In the genomic region with DNA sequence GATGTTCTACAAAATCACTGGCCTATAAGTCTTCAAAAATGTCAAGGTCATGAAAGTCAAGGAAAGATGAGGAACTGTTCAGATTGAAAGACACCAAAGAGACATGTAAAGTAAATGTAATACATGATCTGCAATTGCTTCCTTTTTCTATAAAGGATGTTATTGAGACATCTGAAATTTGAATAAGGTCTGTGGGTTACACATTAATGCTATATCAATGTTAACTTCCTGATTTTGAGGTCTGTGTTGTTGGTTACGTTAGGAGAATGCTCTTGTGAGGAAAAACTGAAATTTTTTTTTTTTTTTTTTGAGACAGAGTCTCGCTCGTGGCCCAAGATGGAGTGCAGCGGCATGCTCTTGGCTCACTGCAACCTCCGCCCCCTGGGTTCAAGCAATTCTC, we compare ENCODE assay signal across 32 cellular contexts.
DNase-seq lines count a peak whose midpoint lies in the region; FAIRE-seq and TF ChIP-seq lines count a peak whose summit lies in the region.
"Had no signal": no experiment of that assay in that cellular context is flagged by ENCODE, and none has a peak within 500 bp of the region (broad histone marks: within the 10 kb centered on the region; RNA-seq: fewer than 3 reads in every experiment).

No MANE protein-coding gene starts in this region.

- FAIRE-seq in GM18507 (lab: Jason Lieb, UNC) (peak; percentile 59), GM12892 (lab: Jason Lieb, UNC) (no peak)
- FAIRE-seq: G401.6, K562 had no signal

- H3K9me3 Mint-ChIP-seq in neural progenitor cell, result no peaks in the 10 kb centered on the region
- H3K9me3 Mint-ChIP-seq: immature natural killer cell; nephron; stimulated activated effector memory CD8-positive, alpha-beta T cell treated with anti-CD3 and anti-CD28 coated beads, Interleukin-12 subunit alpha, Interleukin-12 subunit beta, amount 100 ng/mL, for 72 hours had no signal

- peaks cover 5% of the 10 kb centered on the region for H3K4me1 Mint-ChIP-seq in neural progenitor cell
- H3K4me1 Mint-ChIP-seq: immature natural killer cell; nephron; stimulated activated effector memory CD8-positive, alpha-beta T cell treated with anti-CD3 and anti-CD28 coated beads, Interleukin-12 subunit alpha, Interleukin-12 subunit beta, amount 100 ng/mL, for 72 hours had no signal

- CTCF ChIA-PET in A673 (lab: Charles Lee), result no interaction called here

- peak overlapping the region in 6 of 11 experiments; percentile 10 to 67 (median 32); a peak in 7 of 22 replicates for H3K27ac ChIP-seq in BLaER1 treated with 17β-estradiol and CSF1 and Interleukin-3, amounts not matched to agents 10 nM and 100 nM
- H3K27ac ChIP-seq in neural progenitor cell (no peak overlapping the region), A673 (ENCODE audit: low read depth, low read length, poor library complexity, severe bottlenecking) (no peak overlapping the region)
- H3K27ac ChIP-seq: coronary artery, GM23248, hepatocyte, parathyroid adenoma, spleen, suprapubic skin, uterus had no signal

- peaks cover 0 to 32% (median 11%) of the 10 kb centered on the region in 10 experiments; a peak in 14 of 20 replicates for H3K4me1 ChIP-seq in BLaER1 treated with 17β-estradiol and CSF1 and Interleukin-3, amounts not matched to agents 10 nM and 100 nM
- H3K4me1 ChIP-seq in neural progenitor cell (no peaks in the 10 kb centered on the region), A673 (ENCODE audit: insufficient read depth, low read length, poor library complexity, severe bottlenecking) (no peaks in the 10 kb centered on the region)
- H3K4me1 ChIP-seq: parathyroid adenoma, uterus had no signal

- H3K27me3 Mint-ChIP-seq in neural progenitor cell (ENCODE audit: insufficient read depth, low read depth), result no peaks in the 10 kb centered on the region

- H3K4me3 Mint-ChIP-seq in neural progenitor cell, result no peak overlapping the region
- H3K4me3 Mint-ChIP-seq: immature natural killer cell; nephron; stimulated activated effector memory CD8-positive, alpha-beta T cell treated with anti-CD3 and anti-CD28 coated beads, Interleukin-12 subunit alpha, Interleukin-12 subunit beta, amount 100 ng/mL, for 72 hours had no signal

- no peaks in the 10 kb centered on the region for H4K20me1 ChIP-seq in BLaER1 treated with 17β-estradiol and CSF1 and Interleukin-3, amounts not matched to agents 10 nM and 100 nM
- H4K20me1 ChIP-seq in neural progenitor cell (ENCODE audit: low read depth), result no peaks in the 10 kb centered on the region

- no peaks in the 10 kb centered on the region for H3K9me3 ChIP-seq in BLaER1 treated with 17β-estradiol and CSF1 and Interleukin-3, amounts not matched to agents 10 nM and 100 nM (replicated peaks in 1 of 11)
- H3K9me3 ChIP-seq in neural progenitor cell (ENCODE audit: low read depth), result no peaks in the 10 kb centered on the region
- no peaks in the 10 kb centered on the region for H3K9me3 ChIP-seq in A673 (ENCODE audit: low read depth, low read length, poor library complexity, severe bottlenecking)
- H3K9me3 ChIP-seq: spleen, suprapubic skin, uterus had no signal

- no TSS peak for BruUV-seq in A673 (replicated peaks; lab: Mats Ljungman, UMichigan)

- no peak for TF ChIP-seq POLR2A in GM12892 (IDR thresholded peaks at IDR 0.05; ENCODE audit: low read depth, low read length)

- H3K79me2 ChIP-seq in neural progenitor cell (ENCODE audit: low read depth), result no peaks in the 10 kb centered on the region
- H3K79me2 ChIP-seq: hepatocyte, parathyroid adenoma had no signal

- intact Hi-C loops in A673 (cut with micrococcal nuclease; ENCODE audit: unreplicated experiment), result loop anchor here (10.0 kb wide), 1 partner anchor 300 kb away; no protein-coding TSS in a partner anchor

- H2AFZ ChIP-seq in neural progenitor cell (replicated peaks), result no peak overlapping the region
- H2AFZ ChIP-seq: GM23248, hepatocyte, parathyroid adenoma had no signal

- H3K27ac Mint-ChIP-seq in neural progenitor cell, result no peak overlapping the region
- H3K27ac Mint-ChIP-seq: nephron had no signal

- no peak overlapping the region for H3K4me3 ChIP-seq in BLaER1 treated with 17β-estradiol and CSF1 and Interleukin-3, amounts not matched to agents 10 nM and 100 nM
- no peak overlapping the region for H3K4me3 ChIP-seq in neural progenitor cell
- H3K4me3 ChIP-seq in A673 (ENCODE audit: low read depth, low read length, poor library complexity, severe bottlenecking), result no peak overlapping the region
- H3K4me3 ChIP-seq: coronary artery, GM23248, hepatocyte, K562, spleen, suprapubic skin, uterus had no signal

- no peaks in the 10 kb centered on the region for H3F3A ChIP-seq in neural progenitor cell (ENCODE audit: low read depth)

- H3K36me3 ChIP-seq in BLaER1 treated with 17β-estradiol and CSF1 and Interleukin-3, amounts not matched to agents 10 nM and 100 nM, result no peaks in the 10 kb centered on the region
- H3K36me3 ChIP-seq in neural progenitor cell, result no peaks in the 10 kb centered on the region
- H3K36me3 ChIP-seq in A673 (ENCODE audit: insufficient read depth, low read length, poor library complexity, severe bottlenecking), result no peaks in the 10 kb centered on the region
- H3K36me3 ChIP-seq: spleen, suprapubic skin, uterus had no signal

- POLR2A ChIA-PET in A673 (lab: Charles Lee; ENCODE audit: low non-redundant PET), result no interaction called here

- no peak overlapping the region for H3K9ac ChIP-seq in BLaER1 treated with 17β-estradiol and CSF1 and Interleukin-3, amounts not matched to agents 10 nM and 100 nM
- H3K9ac ChIP-seq in neural progenitor cell, result no peak overlapping the region
- H3K9ac ChIP-seq: GM23248, parathyroid adenoma had no signal

- H3K27me3 ChIP-seq in BLaER1 treated with 17β-estradiol and CSF1 and Interleukin-3, amounts not matched to agents 10 nM and 100 nM, result no peaks in the 10 kb centered on the region
- H3K27me3 ChIP-seq in neural progenitor cell, result no peaks in the 10 kb centered on the region
- H3K27me3 ChIP-seq in A673 (replicated peaks; ENCODE audit: insufficient read depth, low read depth, low read length, poor library complexity), result no peaks in the 10 kb centered on the region
- H3K27me3 ChIP-seq: hepatocyte, spleen, suprapubic skin, uterus had no signal

- no peak for DNase-seq in GM18507 (ENCODE audit: extremely low spot score, insufficient read length, low read depth)
- peak; percentile 55 for DNase-seq in NOMO-1 treated with dmso at 0.1 percent for 144 hours (lab: John Stamatoyannopoulos, UW; ENCODE audit: unreplicated experiment)
- DNase-seq in germinal center (ENCODE audit: low spot score), result peak; percentile 51
- no peak for DNase-seq in GM12892 (ENCODE audit: insufficient read length)
- DNase-seq in neural progenitor cell (ENCODE audit: low spot score), result no peak
- DNase-seq in NCI-H2171 treated with DMSO at 0.1 percent for 48 hours (lab: John Stamatoyannopoulos, UW), result no peak
- DNase-seq in A673 (ENCODE audit: low spot score), result no peak
- DNase-seq: activated CD4-positive, alpha-beta T cell treated with anti-CD3 and anti-CD28 coated beads for 48 hours; activated naive CD4-positive, alpha-beta T cell treated with anti-CD3 and anti-CD28 coated beads, Interleukin-2, amount 50 U/mL, for 16 hours; anterior cingulate cortex; foreskin melanocyte; GM23248; immature natural killer cell; midbrain; NCI-H1092 treated with DMSO at 0.1 percent for 48 hours; NCI-H1930; NCI-H226; NCI-H774; right cardiac atrium; SHP77 treated with DMSO at 0.1 percent for 48 hours; spleen; stimulated activated CD4-positive, alpha-beta T cell treated with anti-CD3 and anti-CD28 coated beads, Interleukin-2, amount 100 ng/mL, for 48 hours; uterus had no signal

- peak overlapping the region in 7 of 11 experiments; percentile 33 to 55 (median 45); a peak in 12 of 22 replicates for H3K4me2 ChIP-seq in BLaER1 treated with 17β-estradiol and CSF1 and Interleukin-3, amounts not matched to agents 10 nM and 100 nM
- no peak overlapping the region for H3K4me2 ChIP-seq in neural progenitor cell
- H3K4me2 ChIP-seq: hepatocyte had no signal

- TF ChIP-seq CTCF in neural progenitor cell (IDR thresholded peaks at IDR 0.05), result no peak
- TF ChIP-seq CTCF in A673 (conservative IDR thresholded peaks at IDR 0.05; ENCODE audit: low read depth, low read length), result no peak

- no peaks in the 10 kb centered on the region for H3K36me3 Mint-ChIP-seq in neural progenitor cell
- H3K36me3 Mint-ChIP-seq: stimulated activated effector memory CD8-positive, alpha-beta T cell treated with anti-CD3 and anti-CD28 coated beads, Interleukin-12 subunit alpha, Interleukin-12 subunit beta, amount 100 ng/mL, for 72 hours had no signal

Comparison
In these comparisons a context has a peak if more than half of its experiments do, and no peak if none do; other contexts are left out.
1. H3K27ac ChIP-seq: peak in BLaER1 treated with 17β-estradiol and CSF1 and Interleukin-3, amounts not matched to agents 10 nM and 100 nM (6 of 11); none in neural progenitor cell (single experiment) and A673 (single experiment).
2. DNase-seq: peak in NOMO-1 treated with dmso at 0.1 percent for 144 hours (single experiment) and germinal center (single experiment); none in GM18507 (single experiment), GM12892 (single experiment), neural progenitor cell (single experiment), NCI-H2171 treated with DMSO at 0.1 percent for 48 hours (single experiment) and A673 (single experiment).